ENCODE assay signal across 1 cellular context in genomic region chr5:96861044-96861443, GRCh38.
A peak's percentile ranks its signal among the peaks of the same experiment; 100 is the strongest.
TF ChIP-seq lines count a peak whose summit lies in the region.

No MANE protein-coding gene starts in this region.

TF ChIP-seq in GM12878, 131 proteins besides CTCF, POLR2A, EP300 and RAD21 (continued from another document):
- no peak for TF ChIP-seq JUND (IDR thresholded peaks at IDR 0.05; ENCODE audit: low read depth, low read length)
- TF ChIP-seq EGR1 (IDR thresholded peaks at IDR 0.05; ENCODE audit: borderline replicate concordance in 1 of 2, low read depth in 2 of 2, low read length in 2 of 2): no peak
- TF ChIP-seq MAX (IDR thresholded peaks at IDR 0.05; ENCODE audit: low read depth, low read length): no peak
- peak; percentile 86 for TF ChIP-seq MTA2 (IDR thresholded peaks at IDR 0.05; ENCODE audit: low read depth)
- TF ChIP-seq ZNF207 (IDR thresholded peaks at IDR 0.05; ENCODE audit: borderline replicate concordance): 0 out of 2 replicates have a peak, but pooled peaks have one; percentile 18
- TF ChIP-seq RUNX3 (IDR thresholded peaks at IDR 0.05; ENCODE audit: low read length): peak; percentile 15; the same call in 1 of the 2 replicates
- TF ChIP-seq TAF1 (IDR thresholded peaks at IDR 0.05; ENCODE audit: borderline replicate concordance, low read depth, low read length): no peak
- TF ChIP-seq CHD1 (IDR thresholded peaks at IDR 0.05; ENCODE audit: low read depth, low read length): no peak
- TF ChIP-seq USF2 (IDR thresholded peaks at IDR 0.05; ENCODE audit: borderline replicate concordance, low read depth, low read length): no peak
- no peak for TF ChIP-seq RELA (IDR thresholded peaks at IDR 0.05; ENCODE audit: borderline replicate concordance, partially characterized antibody)
- TF ChIP-seq PML (IDR thresholded peaks at IDR 0.05; ENCODE audit: low read length): no peak
- TF ChIP-seq REST (IDR thresholded peaks at IDR 0.05; ENCODE audit: low read depth, low read length): no peak
- 0 out of 2 replicates have a peak, but pooled peaks have one; percentile 16 for TF ChIP-seq IKZF1 (conservative IDR thresholded peaks at IDR 0.05)
- TF ChIP-seq ZNF592 (IDR thresholded peaks at IDR 0.05): no peak
- TF ChIP-seq SMAD1 (IDR thresholded peaks at IDR 0.05; ENCODE audit: low read depth, partially characterized antibody): no peak
